In genomic region chr1:7613106-7613850, GRCh38 we compare ENCODE assay signal across 21 cellular contexts.
DNase-seq lines count a peak whose midpoint lies in the region; ATAC-seq and TF ChIP-seq lines count a peak whose summit lies in the region.
"Had no signal": no experiment of that assay in that cellular context is flagged by ENCODE, and none has a peak within 500 bp of the region (broad histone marks: within the 10 kb centered on the region; RNA-seq: fewer than 3 reads in every experiment).

No MANE protein-coding gene starts in this region.

- DNase-seq in A172 (ENCODE audit: low spot score) (peak; percentile 22), RWPE2 (ENCODE audit: low spot score) (peak; percentile 35), left cardiac atrium (peak; percentile 45), nephron progenitor cell (peak; percentile 1), NCI-H1048 (lab: John Stamatoyannopoulos, UW) (no peak), NCI-H345 treated with DMSO at 0.1 percent for 48 hours (lab: John Stamatoyannopoulos, UW; ENCODE audit: unreplicated experiment) (no peak), AG08395 (ENCODE audit: low spot score) (no peak)
- DNase-seq: DMS79 treated with DMSO at 0.1 percent for 48 hours, H9, NCI-H1092, NCI-H146, NCI-H2081, NCI-H2171 treated with DMSO at 0.1 percent for 48 hours, SHP77 had no signal

- H3K27ac ChIP-seq in RWPE2 (ENCODE audit: poor library complexity, severe bottlenecking) = no peak overlapping the region
- H3K27ac ChIP-seq: BLaER1 treated with 17β-estradiol and CSF1 and Interleukin-3, amounts not matched to agents 10 nM and 100 nM; HL-60; KMS-11; SK-N-MC had no signal

- peaks cover 23% of the 10 kb centered on the region for H3K4me1 Mint-ChIP-seq in nephron progenitor cell
- H3K4me1 Mint-ChIP-seq: CD8-positive, alpha-beta memory T cell had no signal

- no peak overlapping the region for H3K4me3 ChIP-seq in RWPE2 (ENCODE audit: severe bottlenecking)
- H3K4me3 ChIP-seq: BLaER1 treated with 17β-estradiol and CSF1 and Interleukin-3, amounts not matched to agents 10 nM and 100 nM; SK-N-MC had no signal

- H3K9me3 Mint-ChIP-seq in nephron progenitor cell = no peaks in the 10 kb centered on the region

- peaks cover 12% of the 10 kb centered on the region for H3K27me3 Mint-ChIP-seq in nephron progenitor cell (ENCODE audit: low read depth, poor library complexity)

- no peaks in the 10 kb centered on the region for H3K36me3 Mint-ChIP-seq in nephron progenitor cell (ENCODE audit: low read depth)
- H3K36me3 Mint-ChIP-seq: CD8-positive, alpha-beta memory T cell had no signal

- no peak overlapping the region for H3K27ac Mint-ChIP-seq in nephron progenitor cell
- H3K27ac Mint-ChIP-seq: H9 had no signal

- ATAC-seq in RWPE2 (ENCODE audit: low read depth) (no peak), left cardiac atrium (peak; percentile 44 to 67), HG03175 (IDR thresholded peaks at IDR 0.05; ENCODE audit: unreplicated experiment) (no peak)
- ATAC-seq: Panc1 had no signal

- no peaks in the 10 kb centered on the region for H3K9me3 ChIP-seq in RWPE2 (ENCODE audit: severe bottlenecking)
- H3K9me3 ChIP-seq: BLaER1 treated with 17β-estradiol and CSF1 and Interleukin-3, amounts not matched to agents 10 nM and 100 nM had no signal

- H3K27me3 ChIP-seq in RWPE2 (ENCODE audit: insufficient read depth, poor library complexity, severe bottlenecking) = peaks cover 2% of the 10 kb centered on the region
- H3K27me3 ChIP-seq: BLaER1 treated with 17β-estradiol and CSF1 and Interleukin-3, amounts not matched to agents 10 nM and 100 nM had no signal

- H3K4me3 Mint-ChIP-seq in nephron progenitor cell = no peak overlapping the region
- H3K4me3 Mint-ChIP-seq: CD8-positive, alpha-beta memory T cell; H9 had no signal

- TF ChIP-seq CTCF in RWPE2 (IDR thresholded peaks at IDR 0.05; ENCODE audit: poor library complexity, severe bottlenecking) (no peak), nephron progenitor cell (IDR thresholded peaks at IDR 0.05) (no peak)

- intact Hi-C loops in left cardiac atrium (cut with DNase I) = no loop called here

- H3K36me3 ChIP-seq in RWPE2 (ENCODE audit: low read depth) = no peaks in the 10 kb centered on the region
- H3K36me3 ChIP-seq: BLaER1 treated with 17β-estradiol and CSF1 and Interleukin-3, amounts not matched to agents 10 nM and 100 nM had no signal

- no peaks in the 10 kb centered on the region for H3K4me1 ChIP-seq in RWPE2 (ENCODE audit: insufficient read depth, poor library complexity, severe bottlenecking)

Comparison
In these comparisons a context has a peak if more than half of its experiments do, and no peak if none do; other contexts are left out.
1. DNase-seq: peak in A172 (single experiment), RWPE2 (single experiment), left cardiac atrium (single experiment) and nephron progenitor cell (single experiment); none in NCI-H1048 (single experiment), NCI-H345 treated with DMSO at 0.1 percent for 48 hours (single experiment) and AG08395 (single experiment).
2. ATAC-seq: peak in left cardiac atrium (2 of 2); none in RWPE2 (single experiment) and HG03175 (single experiment).